Comparison of ENCODE assay signal across 8 cellular contexts in genomic region chr15:66505430-66505811, GRCh38. TPM values are rescaled to one million over a fixed set of nuclear protein-coding genes. Genes with fewer than 3 reads are reported as not detected.
DNase-seq lines count a peak whose midpoint lies in the region; ATAC-seq and TF ChIP-seq lines count a peak whose summit lies in the region.

No MANE protein-coding gene starts in this region.

- TF ChIP-seq CTCF in NB4 (IDR thresholded peaks at IDR 0.05; ENCODE audit: low read depth, low read length) (no peak), nephron progenitor cell (IDR thresholded peaks at IDR 0.05) (no peak)

- peak overlapping the region; percentile 99 for H3K27ac Mint-ChIP-seq in activated CD4-positive, alpha-beta T cell treated with anti-CD3 and anti-CD28 coated beads, Interleukin-2, amount 10 ng/mL, durations not matched to agents 7 days and 5 days
- H3K27ac Mint-ChIP-seq in nephron progenitor cell = peak overlapping the region; percentile 98

- peak overlapping the region; percentile 93 for H3K4me3 ChIP-seq in NB4 (ENCODE audit: low read depth, low read length)

- no peaks in the 10 kb centered on the region for H3K9me3 Mint-ChIP-seq in activated CD4-positive, alpha-beta T cell treated with anti-CD3 and anti-CD28 coated beads, Interleukin-2, amount 10 ng/mL, durations not matched to agents 7 days and 5 days
- H3K9me3 Mint-ChIP-seq in nephron progenitor cell = no peaks in the 10 kb centered on the region

- ATAC-seq in HG02623 (IDR thresholded peaks at IDR 0.05; ENCODE audit: unreplicated experiment) (no peak), HG03196 (IDR thresholded peaks at IDR 0.05; ENCODE audit: unreplicated experiment) (no peak)

- no peak for TF ChIP-seq POLR2A in NB4 (IDR thresholded peaks at IDR 0.05; ENCODE audit: extremely low read depth, insufficient read length)

- no peak for DNase-seq in activated CD4-positive, alpha-beta T cell treated with anti-CD3 and anti-CD28 coated beads, Interleukin-2, amount 10 ng/mL, durations not matched to agents 7 days and 5 days
- DNase-seq in activated CD4-positive, alpha-beta T cell treated with anti-CD3 and anti-CD28 coated beads for 1 hour = no peak
- DNase-seq in NB4 (ENCODE audit: low read depth) = no peak
- DNase-seq in dermis blood vessel endothelial cell = peak; percentile 67
- DNase-seq in nephron progenitor cell = no peak
- DNase-seq in Ammon's horn (ENCODE audit: low spot score) = no peak

- H3K4me3 Mint-ChIP-seq in activated CD4-positive, alpha-beta T cell treated with anti-CD3 and anti-CD28 coated beads, Interleukin-2, amount 10 ng/mL, durations not matched to agents 7 days and 5 days = peak overlapping the region; percentile 100
- peak overlapping the region; percentile 99 for H3K4me3 Mint-ChIP-seq in nephron progenitor cell

- peaks cover 55% of the 10 kb centered on the region for H3K4me1 Mint-ChIP-seq in activated CD4-positive, alpha-beta T cell treated with anti-CD3 and anti-CD28 coated beads, Interleukin-2, amount 10 ng/mL, durations not matched to agents 7 days and 5 days
- peaks cover 45% of the 10 kb centered on the region for H3K4me1 Mint-ChIP-seq in nephron progenitor cell

- H3K36me3 Mint-ChIP-seq in activated CD4-positive, alpha-beta T cell treated with anti-CD3 and anti-CD28 coated beads, Interleukin-2, amount 10 ng/mL, durations not matched to agents 7 days and 5 days (ENCODE audit: low read depth) = peaks cover 49% of the 10 kb centered on the region
- peaks cover 48% of the 10 kb centered on the region for H3K36me3 Mint-ChIP-seq in nephron progenitor cell (ENCODE audit: low read depth)

- H3K27me3 Mint-ChIP-seq in activated CD4-positive, alpha-beta T cell treated with anti-CD3 and anti-CD28 coated beads, Interleukin-2, amount 10 ng/mL, durations not matched to agents 7 days and 5 days = no peaks in the 10 kb centered on the region
- peaks cover 4% of the 10 kb centered on the region for H3K27me3 Mint-ChIP-seq in nephron progenitor cell (ENCODE audit: low read depth, poor library complexity)

- POLR2A ChIA-PET in activated CD4-positive, alpha-beta T cell treated with anti-CD3 and anti-CD28 coated beads, Interleukin-2, amount 10 ng/mL, durations not matched to agents 7 days and 5 days (lab: Charles Lee) = no interaction called here

- CTCF ChIA-PET in activated CD4-positive, alpha-beta T cell treated with anti-CD3 and anti-CD28 coated beads, Interleukin-2, amount 10 ng/mL, durations not matched to agents 7 days and 5 days (lab: Charles Lee) = interaction anchor here (0.9 to 1.7 kb wide), 2 partner anchors 11 to 16 kb away, joined by 3 to 4 read pairs; no protein-coding TSS in a partner anchor

RNA-seq across cellular contexts. Expression of gene ZWILCH, which starts 0.3 kb away (rescaled TPM):
- total RNA-seq in activated CD4-positive, alpha-beta T cell treated with anti-CD3 and anti-CD28 coated beads, Interleukin-2, amount 10 ng/mL, durations not matched to agents 7 days and 5 days = 10 to 100 TPM; 28.0 to 28.3 TPM
- 14.3 and 25.1 TPM in 2 replicates for total RNA-seq in dermis blood vessel endothelial cell

RNA-seq across cellular contexts. Expression of gene RPL4, which starts 0.8 kb away (rescaled TPM):
- total RNA-seq in activated CD4-positive, alpha-beta T cell treated with anti-CD3 and anti-CD28 coated beads, Interleukin-2, amount 10 ng/mL, durations not matched to agents 7 days and 5 days = 1,000 to 10,000 TPM; 2,398 to 2,621 TPM
- total RNA-seq in dermis blood vessel endothelial cell = 1,741 and 3,818 TPM in 2 replicates

RNA-seq across cellular contexts. Expression of gene SNAPC5, which starts 7.9 kb away (rescaled TPM):
- 10 to 100 TPM; 21.4 to 24.5 TPM for total RNA-seq in activated CD4-positive, alpha-beta T cell treated with anti-CD3 and anti-CD28 coated beads, Interleukin-2, amount 10 ng/mL, durations not matched to agents 7 days and 5 days
- total RNA-seq in dermis blood vessel endothelial cell = 21.4 and 22.2 TPM in 2 replicates
